In genomic region chr9:131627846-131628820, GRCh38 we compare ENCODE assay signal across 8 cellular contexts.
DNase-seq lines count a peak whose midpoint lies in the region; ATAC-seq and TF ChIP-seq lines count a peak whose summit lies in the region.

No MANE protein-coding gene starts in this region.

- ATAC-seq in GM18867 (IDR thresholded peaks at IDR 0.05; ENCODE audit: unreplicated experiment), result peak; percentile 56

- DNase-seq in NCI-H69 (lab: John Stamatoyannopoulos, UW) (peak; percentile 28), adrenal gland (peak; percentile 89 to 98 (median 94)), mucosa of gallbladder (ENCODE audit: low spot score) (peak; percentile 75), thyroid gland (peak; percentile 89 to 92), erythroblast (lab: John Stamatoyannopoulos, UW) (no peak), H4 (ENCODE audit: low spot score) (no peak), HT-29 (ENCODE audit: low spot score) (no peak)

- peaks cover 11 to 33% of the 10 kb centered on the region in 2 donors for H3K4me1 ChIP-seq in adrenal gland (replicated peaks in 1 of 2)
- peaks cover 13 to 56% of the 10 kb centered on the region in 2 donors for H3K4me1 ChIP-seq in thyroid gland

- TF ChIP-seq POLR2A in adrenal gland (IDR thresholded peaks at IDR 0.05) (peak; percentile 86 to 88), thyroid gland (IDR thresholded peaks at IDR 0.05) (peak; percentile 6 to 87), erythroblast (IDR thresholded peaks at IDR 0.05; ENCODE audit: low read length) (no peak)

- H3K4me3 ChIP-seq in adrenal gland, result no peak overlapping the region
- H3K4me3 ChIP-seq in thyroid gland (replicated peaks in 1 of 3), result no peak overlapping the region

- H3K9me3 ChIP-seq in adrenal gland (replicated peaks in 1 of 3) (no peaks in the 10 kb centered on the region), thyroid gland (no peaks in the 10 kb centered on the region)

- H3K27me3 ChIP-seq in adrenal gland, result no peaks in the 10 kb centered on the region
- H3K27me3 ChIP-seq in thyroid gland, result no peaks in the 10 kb centered on the region

- H3K36me3 ChIP-seq in adrenal gland (replicated peaks in 1 of 2) (peaks cover 0 to 18% of the 10 kb centered on the region in 2 donors), thyroid gland (peaks cover 0 to 4% of the 10 kb centered on the region in 2 donors)

- 54 to 62% (median 59%) methylated on average over 21 to 28 of the region's 28 CpGs for WGBS in adrenal gland, 4 donors
- WGBS in thyroid gland, 2 donors, result 50 to 64% methylated on average over 17 to 28 of the region's 28 CpGs

- intact Hi-C loops in adrenal gland (cut with DNase I) (no loop called here), thyroid gland (cut with DNase I) (no loop called here)

- H3K27ac ChIP-seq in adrenal gland (peak overlapping the region; percentile 75 to 95 (median 86)), thyroid gland (peak overlapping the region; percentile 58 to 96 (median 93))

- TF ChIP-seq CTCF in adrenal gland (IDR thresholded peaks at IDR 0.05) (no peak), thyroid gland (IDR thresholded peaks at IDR 0.05) (no peak)

Comparison
In these comparisons a context has a peak if more than half of its experiments do, and no peak if none do; other contexts are left out.
1. DNase-seq: peak in NCI-H69 (single experiment), adrenal gland (7 of 7), mucosa of gallbladder (single experiment) and thyroid gland (2 of 2); none in erythroblast (0 of 2), H4 (single experiment) and HT-29 (single experiment).